1 cellular context compared by ENCODE assay signal in the genomic region with DNA sequence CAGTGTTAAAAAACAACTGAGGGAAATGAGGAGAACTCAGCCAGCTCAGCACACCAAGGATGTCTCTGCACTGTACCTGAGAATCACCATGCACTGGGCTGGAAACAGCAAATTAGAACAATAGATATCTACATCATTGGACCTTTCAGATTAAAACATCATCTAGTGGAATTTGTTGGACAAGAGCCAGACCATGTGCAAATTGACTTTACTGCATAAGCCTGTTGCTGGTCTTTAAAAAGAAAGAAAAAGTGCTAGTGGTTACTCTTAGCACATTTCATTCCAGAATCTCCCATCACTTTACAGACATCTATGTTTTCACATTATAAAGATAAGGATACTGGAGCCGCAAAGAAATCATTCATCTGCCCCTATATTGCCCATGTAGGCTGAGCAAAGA.
TF ChIP-seq lines count a peak whose summit lies in the region.

No MANE protein-coding gene starts in this region.

TF ChIP-seq in HepG2, 621 proteins besides CTCF, POLR2A, EP300 and RAD21 (continued from another document):
- TF ChIP-seq, protein P1, sequence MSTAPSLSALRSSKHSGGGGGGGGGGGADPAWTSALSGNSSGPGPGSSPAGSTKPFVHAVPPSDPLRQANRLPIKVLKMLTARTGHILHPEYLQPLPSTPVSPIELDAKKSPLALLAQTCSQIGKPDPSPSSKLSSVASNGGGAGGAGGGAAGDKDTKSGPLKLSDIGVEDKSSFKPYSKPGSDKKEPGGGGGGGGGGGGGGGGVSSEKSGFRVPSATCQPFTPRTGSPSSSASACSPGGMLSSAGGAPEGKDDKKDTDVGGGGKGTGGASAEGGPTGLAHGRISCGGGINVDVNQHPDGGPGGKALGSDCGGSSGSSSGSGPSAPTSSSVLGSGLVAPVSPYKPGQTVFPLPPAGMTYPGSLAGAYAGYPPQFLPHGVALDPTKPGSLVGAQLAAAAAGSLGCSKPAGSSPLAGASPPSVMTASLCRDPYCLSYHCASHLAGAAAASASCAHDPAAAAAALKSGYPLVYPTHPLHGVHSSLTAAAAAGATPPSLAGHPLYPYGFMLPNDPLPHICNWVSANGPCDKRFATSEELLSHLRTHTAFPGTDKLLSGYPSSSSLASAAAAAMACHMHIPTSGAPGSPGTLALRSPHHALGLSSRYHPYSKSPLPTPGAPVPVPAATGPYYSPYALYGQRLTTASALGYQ (CRISPR knock-in tag; IDR thresholded peaks at IDR 0.05), result no peak
- TF ChIP-seq, protein P2, sequence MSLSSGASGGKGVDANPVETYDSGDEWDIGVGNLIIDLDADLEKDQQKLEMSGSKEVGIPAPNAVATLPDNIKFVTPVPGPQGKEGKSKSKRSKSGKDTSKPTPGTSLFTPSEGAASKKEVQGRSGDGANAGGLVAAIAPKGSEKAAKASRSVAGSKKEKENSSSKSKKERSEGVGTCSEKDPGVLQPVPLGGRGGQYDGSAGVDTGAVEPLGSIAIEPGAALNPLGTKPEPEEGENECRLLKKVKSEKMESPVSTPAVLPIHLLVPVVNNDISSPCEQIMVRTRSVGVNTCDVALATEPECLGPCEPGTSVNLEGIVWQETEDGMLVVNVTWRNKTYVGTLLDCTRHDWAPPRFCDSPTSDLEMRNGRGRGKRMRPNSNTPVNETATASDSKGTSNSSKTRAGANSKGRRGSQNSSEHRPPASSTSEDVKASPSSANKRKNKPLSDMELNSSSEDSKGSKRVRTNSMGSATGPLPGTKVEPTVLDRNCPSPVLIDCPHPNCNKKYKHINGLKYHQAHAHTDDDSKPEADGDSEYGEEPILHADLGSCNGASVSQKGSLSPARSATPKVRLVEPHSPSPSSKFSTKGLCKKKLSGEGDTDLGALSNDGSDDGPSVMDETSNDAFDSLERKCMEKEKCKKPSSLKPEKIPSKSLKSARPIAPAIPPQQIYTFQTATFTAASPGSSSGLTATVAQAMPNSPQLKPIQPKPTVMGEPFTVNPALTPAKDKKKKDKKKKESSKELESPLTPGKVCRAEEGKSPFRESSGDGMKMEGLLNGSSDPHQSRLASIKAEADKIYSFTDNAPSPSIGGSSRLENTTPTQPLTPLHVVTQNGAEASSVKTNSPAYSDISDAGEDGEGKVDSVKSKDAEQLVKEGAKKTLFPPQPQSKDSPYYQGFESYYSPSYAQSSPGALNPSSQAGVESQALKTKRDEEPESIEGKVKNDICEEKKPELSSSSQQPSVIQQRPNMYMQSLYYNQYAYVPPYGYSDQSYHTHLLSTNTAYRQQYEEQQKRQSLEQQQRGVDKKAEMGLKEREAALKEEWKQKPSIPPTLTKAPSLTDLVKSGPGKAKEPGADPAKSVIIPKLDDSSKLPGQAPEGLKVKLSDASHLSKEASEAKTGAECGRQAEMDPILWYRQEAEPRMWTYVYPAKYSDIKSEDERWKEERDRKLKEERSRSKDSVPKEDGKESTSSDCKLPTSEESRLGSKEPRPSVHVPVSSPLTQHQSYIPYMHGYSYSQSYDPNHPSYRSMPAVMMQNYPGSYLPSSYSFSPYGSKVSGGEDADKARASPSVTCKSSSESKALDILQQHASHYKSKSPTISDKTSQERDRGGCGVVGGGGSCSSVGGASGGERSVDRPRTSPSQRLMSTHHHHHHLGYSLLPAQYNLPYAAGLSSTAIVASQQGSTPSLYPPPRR (CRISPR knock-in tag; IDR thresholded peaks at IDR 0.05; ENCODE audit: borderline replicate concordance), result no peak
